Comparison of ENCODE assay signal across 18 cellular contexts in the genomic region with DNA sequence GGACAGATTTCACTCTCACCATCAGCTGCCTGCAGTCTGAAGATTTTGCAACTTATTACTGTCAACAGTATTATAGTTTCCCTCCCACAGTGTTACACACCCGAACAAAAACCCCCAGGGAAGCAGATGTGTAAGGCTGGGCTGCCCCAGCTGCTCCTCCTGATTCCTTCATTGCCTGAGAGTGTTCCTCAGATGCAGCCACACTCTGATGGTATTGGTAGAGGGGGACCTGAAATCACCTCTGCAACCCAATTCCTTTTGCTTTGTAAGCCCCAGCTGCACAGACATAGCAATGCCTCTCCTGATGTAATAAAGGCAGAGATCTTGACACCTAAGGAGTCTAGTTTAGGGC.
"Had no signal": no experiment of that assay in that cellular context is flagged by ENCODE, and none has a peak within 500 bp of the region (broad histone marks: within the 10 kb centered on the region; RNA-seq: fewer than 3 reads in every experiment).

No MANE protein-coding gene starts in this region.

- H3K9me3 ChIP-seq: esophagus squamous epithelium, gastroesophageal sphincter, neutrophil, testis, tibial nerve, upper lobe of right lung, vagina had no signal

- H3K4me1 Mint-ChIP-seq: naive thymus-derived CD4-positive, alpha-beta T cell had no signal

- H3K79me2 ChIP-seq: hepatocyte had no signal

- H3K27me3 Mint-ChIP-seq: stimulated activated naive CD8-positive, alpha-beta T cell treated with anti-CD3 and anti-CD28 coated beads, Interleukin-15, Interleukin-2, amounts not matched to agents 100 ng/mL and 50 ng/mL, for 24 hours had no signal

- H3K4me3 ChIP-seq: esophagus squamous epithelium, gastroesophageal sphincter, hepatocyte, lung, skin epidermis, testis, tibial nerve, upper lobe of right lung, vagina had no signal

- H3K4me2 ChIP-seq: hepatocyte had no signal

- ATAC-seq: gastroesophageal sphincter; left colon; left ventricle myocardium superior; naive thymus-derived CD4-positive, alpha-beta T cell; sciatic nerve; upper lobe of right lung had no signal

- DNase-seq: esophagus squamous epithelium; foreskin fibroblast; left colon; left ventricle myocardium superior; mesendoderm; naive thymus-derived CD4-positive, alpha-beta T cell; stimulated activated CD4-positive, alpha-beta T cell treated with anti-CD3 and anti-CD28 coated beads, Interleukin-2, amount 100 ng/mL, for 48 hours; testis; upper lobe of right lung had no signal

- H3K36me3 ChIP-seq: esophagus squamous epithelium, gastroesophageal sphincter, neutrophil, tibial nerve, upper lobe of right lung, vagina had no signal

- H3K27ac Mint-ChIP-seq: naive thymus-derived CD4-positive, alpha-beta T cell; stimulated activated naive CD8-positive, alpha-beta T cell treated with anti-CD3 and anti-CD28 coated beads, Interleukin-15, Interleukin-2, amounts not matched to agents 100 ng/mL and 50 ng/mL, for 24 hours had no signal

- H3K4me3 Mint-ChIP-seq: naive thymus-derived CD4-positive, alpha-beta T cell; stimulated activated naive CD8-positive, alpha-beta T cell treated with anti-CD3 and anti-CD28 coated beads, Interleukin-15, Interleukin-2, amounts not matched to agents 100 ng/mL and 50 ng/mL, for 24 hours had no signal

- H3K27me3 ChIP-seq: esophagus squamous epithelium, hepatocyte, neutrophil, testis, tibial nerve, upper lobe of right lung, vagina had no signal

- H3K27ac ChIP-seq: esophagus squamous epithelium, gastroesophageal sphincter, hepatocyte, neutrophil, skin epidermis, testis, tibial nerve, upper lobe of right lung, vagina had no signal

- H3K4me1 ChIP-seq: esophagus squamous epithelium, gastroesophageal sphincter, testis, tibial nerve, upper lobe of right lung, vagina had no signal

- H2AFZ ChIP-seq: hepatocyte had no signal
